Comparison of ENCODE assay signal across 20 cellular contexts in the genomic region with DNA sequence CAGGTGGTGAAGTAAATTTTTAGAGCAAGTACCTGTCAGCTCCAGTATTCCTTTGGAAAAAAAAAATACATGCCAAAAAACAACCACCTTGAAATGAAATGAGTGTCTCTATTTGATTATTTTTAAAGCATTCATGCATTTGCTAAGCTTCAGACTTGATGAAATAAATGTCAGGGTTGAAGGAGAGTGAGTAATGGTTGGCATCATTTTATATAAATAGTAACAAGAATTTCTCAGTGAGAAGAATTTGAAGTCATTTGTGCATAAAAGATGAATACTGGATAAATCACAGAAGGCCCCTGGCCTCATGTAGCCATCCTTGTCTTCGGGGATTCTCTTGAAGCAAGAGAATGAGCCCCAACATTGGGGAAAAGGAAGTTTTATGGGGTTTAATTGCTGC.
A peak's percentile ranks its signal among the peaks of the same experiment; 100 is the strongest.
DNase-seq lines count a peak whose midpoint lies in the region; ATAC-seq and TF ChIP-seq lines count a peak whose summit lies in the region.
"Had no signal": no experiment of that assay in that cellular context is flagged by ENCODE, and none has a peak within 500 bp of the region (broad histone marks: within the 10 kb centered on the region; RNA-seq: fewer than 3 reads in every experiment).

No MANE protein-coding gene starts in this region.

- WGBS in upper lobe of left lung, 2 donors, result 90 to 100% methylated on average over 1 of the region's 1 CpG

- no peak for TF ChIP-seq POLR2A in upper lobe of left lung (IDR thresholded peaks at IDR 0.05)

- no peak for TF ChIP-seq EP300 in upper lobe of left lung (IDR thresholded peaks at IDR 0.05)

- H3K36me3 Mint-ChIP-seq in osteocyte (ENCODE audit: unreplicated experiment), result peaks cover 6% of the 10 kb centered on the region

- no peaks in the 10 kb centered on the region for H3K9me3 ChIP-seq in upper lobe of left lung
- H3K9me3 ChIP-seq: body of pancreas had no signal

- H3K4me1 ChIP-seq in ACC112 (ENCODE audit: control insufficient read depth, insufficient read depth, low read length, unreplicated experiment) (peaks cover 21% of the 10 kb centered on the region), upper lobe of left lung (peaks cover 0 to 13% (median 0%) of the 10 kb centered on the region in 4 donors)

- TF ChIP-seq CTCF in osteocyte (IDR thresholded peaks at IDR 0.05) (no peak), upper lobe of left lung (IDR thresholded peaks at IDR 0.05) (no peak)

- H3K27ac ChIP-seq in ACC112 (ENCODE audit: low read depth, low read length) (peak overlapping the region; percentile 43), upper lobe of left lung (no peak overlapping the region)
- H3K27ac ChIP-seq: body of pancreas, WERI-Rb-1 had no signal

- no peaks in the 10 kb centered on the region for H3K79me2 ChIP-seq in ACC112 (ENCODE audit: control insufficient read depth, insufficient read depth, low read length, unreplicated experiment)

- H3K27me3 ChIP-seq in ACC112 (ENCODE audit: insufficient read depth, low read length) (no peaks in the 10 kb centered on the region), upper lobe of left lung (no peaks in the 10 kb centered on the region)
- H3K27me3 ChIP-seq: body of pancreas had no signal

- peak; percentile 83 for DNase-seq in M059J (ENCODE audit: low read depth)
- peak; percentile 60 for DNase-seq in dedifferentiated amniotic fluid mesenchymal stem cell (ENCODE audit: extremely low spot score)
- DNase-seq in osteocyte (ENCODE audit: extremely low spot score, unreplicated experiment), result no peak
- DNase-seq in cerebellar nuclear complex (lab: John Stamatoyannopoulos, UW), result no peak
- DNase-seq in NCI-H2171 treated with DMSO at 0.1 percent for 48 hours (lab: John Stamatoyannopoulos, UW), result no peak
- DNase-seq in NCI-H345 treated with DMSO at 0.1 percent for 48 hours (lab: John Stamatoyannopoulos, UW; ENCODE audit: unreplicated experiment), result no peak
- DNase-seq in upper lobe of left lung, result no peak
- DNase-seq: activated gamma-delta T cell; body of pancreas; effector memory CD4-positive, alpha-beta T cell; foreskin melanocyte; immature natural killer cell; midbrain; NCI-H187; NCI-H524; stimulated activated naive CD8-positive, alpha-beta T cell treated with anti-CD3 and anti-CD28 coated beads, Interleukin-15, amount 100 ng/mL, for 72 hours; T-helper 1 cell; WERI-Rb-1 had no signal

- H3K36me3 ChIP-seq in ACC112 (ENCODE audit: insufficient read depth, low read length), result peaks cover 12% of the 10 kb centered on the region
- no peaks in the 10 kb centered on the region for H3K36me3 ChIP-seq in upper lobe of left lung
- H3K36me3 ChIP-seq: WERI-Rb-1 had no signal

- no peak for ATAC-seq in upper lobe of left lung (ENCODE audit: low FRiP score in 2 of 2)
- ATAC-seq: body of pancreas; Panc1; stimulated activated naive CD8-positive, alpha-beta T cell treated with anti-CD3 and anti-CD28 coated beads, Interleukin-15, amount 100 ng/mL, for 72 hours had no signal

- no peaks in the 10 kb centered on the region for H3K27me3 Mint-ChIP-seq in osteocyte (ENCODE audit: unreplicated experiment)
- H3K27me3 Mint-ChIP-seq: stimulated activated naive CD8-positive, alpha-beta T cell treated with anti-CD3 and anti-CD28 coated beads, Interleukin-15, amount 100 ng/mL, for 72 hours had no signal

- no peak overlapping the region for H3K4me3 Mint-ChIP-seq in osteocyte (ENCODE audit: unreplicated experiment)
- H3K4me3 Mint-ChIP-seq: immature natural killer cell; stimulated activated naive CD8-positive, alpha-beta T cell treated with anti-CD3 and anti-CD28 coated beads, Interleukin-15, amount 100 ng/mL, for 72 hours had no signal

- H3K27ac Mint-ChIP-seq in osteocyte (ENCODE audit: unreplicated experiment), result peak overlapping the region; percentile 81
- H3K27ac Mint-ChIP-seq: immature natural killer cell; stimulated activated naive CD8-positive, alpha-beta T cell treated with anti-CD3 and anti-CD28 coated beads, Interleukin-15, amount 100 ng/mL, for 72 hours had no signal

- no peak overlapping the region for H2AFZ ChIP-seq in ACC112 (ENCODE audit: low read length, unreplicated experiment)

- no peaks in the 10 kb centered on the region for H3K9me3 Mint-ChIP-seq in osteocyte (ENCODE audit: unreplicated experiment)
- H3K9me3 Mint-ChIP-seq: immature natural killer cell had no signal

- peaks cover 59% of the 10 kb centered on the region for H3K4me1 Mint-ChIP-seq in osteocyte (ENCODE audit: unreplicated experiment)
- H3K4me1 Mint-ChIP-seq: stimulated activated naive CD8-positive, alpha-beta T cell treated with anti-CD3 and anti-CD28 coated beads, Interleukin-15, amount 100 ng/mL, for 72 hours had no signal

- H3K4me3 ChIP-seq in ACC112 (ENCODE audit: low read depth, low read length) (no peak overlapping the region), upper lobe of left lung (no peak overlapping the region)
- H3K4me3 ChIP-seq: body of pancreas had no signal

Comparison
In these comparisons a context has a peak if more than half of its experiments do, and no peak if none do; other contexts are left out.
1. DNase-seq: peak in M059J (single experiment) and dedifferentiated amniotic fluid mesenchymal stem cell (single experiment); none in osteocyte (single experiment), cerebellar nuclear complex (0 of 2), NCI-H2171 treated with DMSO at 0.1 percent for 48 hours (single experiment), NCI-H345 treated with DMSO at 0.1 percent for 48 hours (single experiment) and upper lobe of left lung (0 of 2).